12 cellular contexts compared by ENCODE assay signal in genomic region chr1:109901508-109902145, GRCh38. TPM values are rescaled to one million over a fixed set of nuclear protein-coding genes. Genes with fewer than 3 reads are reported as not detected.
DNase-seq lines count a peak whose midpoint lies in the region; ATAC-seq, FAIRE-seq and TF ChIP-seq lines count a peak whose summit lies in the region.
"Had no signal": no experiment of that assay in that cellular context is flagged by ENCODE, and none has a peak within 500 bp of the region (broad histone marks: within the 10 kb centered on the region; RNA-seq: fewer than 3 reads in every experiment).

No MANE protein-coding gene starts in this region.

- H3K14ac ChIP-seq in H1 (ENCODE audit: insufficient read length) = no peak overlapping the region

- H3K9me3 ChIP-seq in H1 (ENCODE audit: insufficient read depth in 2 of 2, low read depth in 1 of 2, low read length in 1 of 2) = peaks cover 0 to 2% of the 10 kb centered on the region in 2 experiments; a peak in 1 of 4 replicates
- H3K9me3 ChIP-seq: gastrocnemius medialis had no signal

- no peak overlapping the region for H3K18ac ChIP-seq in H1 (ENCODE audit: extremely low read depth, low read length)

- H3K27me3 ChIP-seq in H1 (replicated peaks in 1 of 4; ENCODE audit: control insufficient read depth in 3 of 4, extremely low read depth in 1 of 4, insufficient read depth in 3 of 4, low read length in 3 of 4) = no peaks in the 10 kb centered on the region; a peak in 1 of 7 replicates
- H3K27me3 ChIP-seq: gastrocnemius medialis had no signal

- no peak overlapping the region for H4K5ac ChIP-seq in H1 (ENCODE audit: insufficient read length, low read depth, low read length)

- no peaks in the 10 kb centered on the region; the same call in 1 of the 2 replicates for H3K23me2 ChIP-seq in H1 (ENCODE audit: low read depth, low read length)

- no peak overlapping the region for H2BK20ac ChIP-seq in H1 (ENCODE audit: low read length)

- no peak overlapping the region for H3K4ac ChIP-seq in H1 (replicated peaks; ENCODE audit: insufficient read length, low read depth, low read length)

- no peaks in the 10 kb centered on the region for H3K79me2 ChIP-seq in H1 (ENCODE audit: control insufficient read depth in 1 of 2, insufficient read depth in 2 of 2, low read length in 2 of 2)

- no peak overlapping the region for H4K8ac ChIP-seq in H1 (ENCODE audit: extremely low read depth, insufficient read depth, low read length)

- H3K4me2 ChIP-seq in H1 (ENCODE audit: insufficient read depth in 1 of 2, low read depth in 2 of 2, low read length in 2 of 2) = no peak overlapping the region

- H3K36me3 ChIP-seq in H1 (ENCODE audit: control insufficient read depth in 2 of 4, insufficient read depth in 4 of 4, low read length in 3 of 4) = no peaks in the 10 kb centered on the region
- H3K36me3 ChIP-seq: gastrocnemius medialis had no signal

- no peak for TF ChIP-seq RAD21 in H1 (IDR thresholded peaks at IDR 0.05 in 1 of 2, conservative IDR thresholded peaks at IDR 0.05 in 1 of 2; ENCODE audit: low read depth in 2 of 2, low read length in 2 of 2)

- no peak overlapping the region for H3K23ac ChIP-seq in H1 (ENCODE audit: insufficient read length)

- no peak for ATAC-seq in GM21381 (IDR thresholded peaks at IDR 0.05; ENCODE audit: unreplicated experiment)
- no peak for ATAC-seq in HG03045 (IDR thresholded peaks at IDR 0.05; ENCODE audit: unreplicated experiment)
- ATAC-seq: gastrocnemius medialis had no signal

- H4K91ac ChIP-seq in H1 (replicated peaks; ENCODE audit: insufficient read length, low read length) = no peak overlapping the region

- POLR2A ChIA-PET in H1 (lab: Charles Lee; ENCODE audit: partially characterized antibody) = interaction anchor here (1.2 to 1.5 kb wide), 2 partner anchors 10 to 105 kb away, joined by 4 to 6 read pairs; partner anchors contain the start of gene CSF1

- H2BK15ac ChIP-seq in H1 (ENCODE audit: low read length) = peak overlapping the region; percentile 25; the same call in 1 of the 2 replicates

- TF ChIP-seq POLR2A in H1 (IDR thresholded peaks at IDR 0.05; ENCODE audit: control extremely low read depth in 1 of 2, low read depth in 2 of 2, low read length in 2 of 2) = no peak

- CTCF ChIA-PET in H1 (lab: Charles Lee; ENCODE audit: partially characterized antibody) = interaction anchor here (1.1 to 2.2 kb wide), 5 partner anchors 83 to 125 kb away, joined by 3 to 5 read pairs (median 4); partner anchors contain the start of gene AHCYL1

- H3K4me3 ChIP-seq in H1 (ENCODE audit: extremely low read depth in 1 of 4, insufficient read depth in 2 of 4, low read depth in 3 of 4, low read length in 4 of 4) = no peak overlapping the region
- H3K4me3 ChIP-seq: gastrocnemius medialis had no signal

- FAIRE-seq in H1 (lab: Jason Lieb, UNC) = no peak
- FAIRE-seq: HTR-8/SVneo had no signal

- no peak overlapping the region for H2BK120ac ChIP-seq in H1 (replicated peaks; ENCODE audit: low read depth, low read length)

- H3K56ac ChIP-seq in H1 (replicated peaks; ENCODE audit: insufficient read length, low read depth, low read length) = no peak overlapping the region

- no peaks in the 10 kb centered on the region for H3K4me1 ChIP-seq in H1 (replicated peaks in 1 of 4; ENCODE audit: control insufficient read depth in 3 of 4, insufficient read depth in 4 of 4, low read length in 3 of 4)

- no peaks in the 10 kb centered on the region for H4K20me1 ChIP-seq in H1 (replicated peaks in 1 of 2; ENCODE audit: control insufficient read depth in 1 of 2, insufficient read depth in 2 of 2, low read length in 2 of 2)

- WGBS in H1 (ENCODE audit: extremely low coverage in 1 of 2, insufficient coverage in 1 of 2, insufficient read length in 1 of 2, insufficient replicate concordance in 2 of 2, low coverage in 1 of 2, low lambda C conversion rate in 2 of 2, missing lambda C conversion rate in 1 of 2), 2 experiments = 81% methylated on average over 4 of the region's 4 CpGs; no CpG with 5 or more reads in 1 of the 2 experiments

- no peak overlapping the region for H2BK5ac ChIP-seq in H1 (ENCODE audit: low read depth, low read length)

- H2AFZ ChIP-seq in H1 (ENCODE audit: low read length) = no peak overlapping the region

- H2AK5ac ChIP-seq in H1 (ENCODE audit: low read depth, low read length) = no peak overlapping the region

- no peak overlapping the region for H2BK12ac ChIP-seq in H1 (ENCODE audit: low read depth, low read length)

- H3K9ac ChIP-seq in H1 (replicated peaks in 1 of 4; ENCODE audit: extremely low read depth in 1 of 4, low read depth in 3 of 4, low read length in 3 of 4) = no peak overlapping the region

- peak; percentile 58 for DNase-seq in activated CD4-positive, alpha-beta T cell treated with anti-CD3 and anti-CD28 coated beads for 48 hours
- DNase-seq in activated CD4-positive, alpha-beta T cell treated with anti-CD3 and anti-CD28 coated beads, Interleukin-2, amount 50 U/mL, for 1 hour = no peak
- DNase-seq in OCI-M1 (lab: John Stamatoyannopoulos, UW) = peak; percentile 84
- DNase-seq in H1 (ENCODE audit: low read depth in 1 of 2, low spot score in 2 of 2) = no peak
- DNase-seq in stimulated activated CD8-positive, alpha-beta memory T cell treated with anti-CD3 and anti-CD28 coated beads, Interleukin-4, amount 100 ng/mL, for 48 hours = peak; percentile 66
- DNase-seq in germinal center (ENCODE audit: low spot score) = no peak
- DNase-seq: NCI-H446, SW 1271 had no signal

- no peak overlapping the region for H3K27ac ChIP-seq in H1 (ENCODE audit: low read depth, low read length)
- H3K27ac ChIP-seq: gastrocnemius medialis had no signal

- no peak for TF ChIP-seq CTCF in H1 (IDR thresholded peaks at IDR 0.05; ENCODE audit: control extremely low read depth in 1 of 3, insufficient read depth in 1 of 3, low read depth in 1 of 3, low read length in 3 of 3)

- H3K79me1 ChIP-seq in H1 (ENCODE audit: low read depth, low read length) = no peaks in the 10 kb centered on the region

- TF ChIP-seq EP300 in H1 (IDR thresholded peaks at IDR 0.05; ENCODE audit: borderline replicate concordance in 1 of 2, low read depth in 2 of 2, low read length in 2 of 2) = no peak

TF ChIP-seq in H1, 55 proteins besides CTCF, POLR2A, EP300 and RAD21 (continues in another document):
- TF ChIP-seq HDAC6 (IDR thresholded peaks at IDR 0.05; ENCODE audit: low read depth, low read length) (no peak), TBP (IDR thresholded peaks at IDR 0.05; ENCODE audit: low read depth, low read length) (no peak), E2F6 (IDR thresholded peaks at IDR 0.05) (no peak), USF2 (IDR thresholded peaks at IDR 0.05; ENCODE audit: low read length) (no peak), TAF1 (IDR thresholded peaks at IDR 0.05; ENCODE audit: low read depth, low read length) (no peak), SUZ12 (IDR thresholded peaks at IDR 0.05; ENCODE audit: low read length) (no peak), BACH1 (IDR thresholded peaks at IDR 0.05; ENCODE audit: low read length) (no peak), SP2 (IDR thresholded peaks at IDR 0.05; ENCODE audit: low read length) (no peak)

RNA-seq across cellular contexts. Expression of gene CSF1, which starts 9.0 kb away (rescaled TPM):
- 2.0 and 3.3 TPM in 2 replicates for total RNA-seq in H1 (2021; fragmentation: NEBNext Ultra II Directional; extraction: Animal tissue kit (Norgen Biotek cat#: 25700))
- 4.2 and 5.4 TPM in 2 replicates for polyA plus RNA-seq in H1 (2011; rRNA removed)
- polyA plus RNA-seq in H1 (2011; cell fraction: cytosol; rRNA removed) = 3.4 TPM
- 6.3 TPM for polyA plus RNA-seq in H1 (2011; cell fraction: nucleus; rRNA removed)
- 2.0 to 4.0 TPM (median 3.2 TPM) in 4 replicates for polyA plus RNA-seq in H1 (2012, experiment 1 of 2)
- polyA plus RNA-seq in H1 (2012, experiment 2 of 2) = 4.0 TPM
- 1.8 TPM for polyA plus RNA-seq in H1 (2013, experiment 1 of 2)
- polyA plus RNA-seq in H1 (2013, experiment 2 of 2) = 1.5 TPM
- polyA minus RNA-seq in H1 (2011; rRNA and poly(A)+ RNA removed) = 4.0 and 4.2 TPM in 2 replicates
- 4.2 TPM for polyA minus RNA-seq in H1 (2011; cell fraction: cytosol; rRNA and poly(A)+ RNA removed)
- polyA minus RNA-seq in H1 (2011; cell fraction: nucleus; rRNA and poly(A)+ RNA removed) = 2.6 TPM

Comparison
In these comparisons a context has a peak if more than half of its experiments do, and no peak if none do; other contexts are left out.
1. DNase-seq: peak in activated CD4-positive, alpha-beta T cell treated with anti-CD3 and anti-CD28 coated beads for 48 hours (single experiment), OCI-M1 (single experiment) and stimulated activated CD8-positive, alpha-beta memory T cell treated with anti-CD3 and anti-CD28 coated beads, Interleukin-4, amount 100 ng/mL, for 48 hours (single experiment); none in activated CD4-positive, alpha-beta T cell treated with anti-CD3 and anti-CD28 coated beads, Interleukin-2, amount 50 U/mL, for 1 hour (single experiment), H1 (0 of 2) and germinal center (single experiment).